In genomic region chr1:229076217-229076616, GRCh38 we compare ENCODE assay signal across 27 cellular contexts.
"Had no signal": no experiment of that assay in that cellular context is flagged by ENCODE, and none has a peak within 500 bp of the region (broad histone marks: within the 10 kb centered on the region; RNA-seq: fewer than 3 reads in every experiment).

No MANE protein-coding gene starts in this region.

- H3K4me3 Mint-ChIP-seq: activated B cell treated with CpG ODN at 0.5 μM for 24 hours; activated CD4-positive, alpha-beta memory T cell treated with anti-CD3 and anti-CD28 coated beads, Interleukin-2, amount 10 ng/mL, durations not matched to agents 7 days and 5 days; activated naive CD4-positive, alpha-beta T cell treated with anti-CD3 and anti-CD28 coated beads, Interleukin-2, amount 10 ng/mL, durations not matched to agents 7 days and 5 days; activated naive CD8-positive, alpha-beta T cell treated with anti-CD3 and anti-CD28 coated beads, Interleukin-2, amount 10 ng/mL, durations not matched to agents 7 days and 5 days; activated T-cell treated with anti-CD3 and anti-CD28 coated beads, Interleukin-2, amount 50 U/mL, for 72 hours; effector memory CD8-positive, alpha-beta T cell; T-helper 17 cell; T-helper 2 cell treated with Interferon-gamma antibody and Interleukin-4, amounts not matched to agents 5 μg/mL and 100 μg/mL, for 36 hours had no signal

- H3K27ac Mint-ChIP-seq: activated B cell treated with CpG ODN at 0.5 μM for 24 hours; activated CD4-positive, alpha-beta memory T cell treated with anti-CD3 and anti-CD28 coated beads, Interleukin-2, amount 10 ng/mL, durations not matched to agents 7 days and 5 days; activated naive CD4-positive, alpha-beta T cell treated with anti-CD3 and anti-CD28 coated beads, Interleukin-2, amount 10 ng/mL, durations not matched to agents 7 days and 5 days; activated naive CD4-positive, alpha-beta T cell treated with anti-CD3 and anti-CD28 coated beads, Interleukin-2, amount 50 U/mL, for 72 hours; activated naive CD8-positive, alpha-beta T cell treated with anti-CD3 and anti-CD28 coated beads, Interleukin-2, amount 10 ng/mL, durations not matched to agents 7 days and 5 days; activated T-cell treated with anti-CD3 and anti-CD28 coated beads, Interleukin-2, amount 50 U/mL, for 72 hours; effector memory CD8-positive, alpha-beta T cell; T-helper 17 cell; T-helper 2 cell treated with Interferon-gamma antibody and Interleukin-4, amounts not matched to agents 5 μg/mL and 100 μg/mL, for 36 hours had no signal

- H3K27me3 ChIP-seq: esophagus muscularis mucosa had no signal

- DNase-seq: activated B cell treated with CpG ODN at 0.5 μM for 24 hours; activated CD4-positive, alpha-beta memory T cell treated with anti-CD3 and anti-CD28 coated beads, Interleukin-2, amount 10 ng/mL, durations not matched to agents 7 days and 5 days; activated CD4-positive, alpha-beta T cell treated with anti-CD3 and anti-CD28 coated beads for 48 hours; activated CD4-positive, alpha-beta T cell treated with anti-CD3 and anti-CD28 coated beads, Interleukin-2, amount 50 U/mL, for 4 hours; activated gamma-delta T cell; activated naive CD4-positive, alpha-beta T cell; activated naive CD4-positive, alpha-beta T cell treated with anti-CD3 and anti-CD28 coated beads, Interleukin-2, amount 10 ng/mL, durations not matched to agents 7 days and 5 days; activated naive CD8-positive, alpha-beta T cell treated with anti-CD3 and anti-CD28 coated beads, Interleukin-2, amount 10 ng/mL, durations not matched to agents 7 days and 5 days; activated T-cell treated with anti-CD3 and anti-CD28 coated beads, Interleukin-2, amount 50 U/mL, for 1 hour; activated T-cell treated with anti-CD3 and anti-CD28 coated beads, Interleukin-2, amount 50 U/mL, for 72 hours; amniotic stem cell; anterior cingulate cortex; caudate nucleus; cortex of kidney; dermis blood vessel endothelial cell; effector CD4-positive, alpha-beta T cell; effector memory CD8-positive, alpha-beta T cell; erythroblast; foreskin fibroblast; T-helper 1 cell; T-helper 17 cell; T1000; WERI-Rb-1 had no signal

- H3K9me3 Mint-ChIP-seq: activated B cell treated with CpG ODN at 0.5 μM for 24 hours; activated CD4-positive, alpha-beta memory T cell treated with anti-CD3 and anti-CD28 coated beads, Interleukin-2, amount 10 ng/mL, durations not matched to agents 7 days and 5 days; activated naive CD4-positive, alpha-beta T cell treated with anti-CD3 and anti-CD28 coated beads, Interleukin-2, amount 10 ng/mL, durations not matched to agents 7 days and 5 days; effector memory CD8-positive, alpha-beta T cell; T-helper 2 cell treated with Interferon-gamma antibody and Interleukin-4, amounts not matched to agents 5 μg/mL and 100 μg/mL, for 36 hours had no signal

- H3K36me3 ChIP-seq: esophagus muscularis mucosa, WERI-Rb-1 had no signal

- H3K4me3 ChIP-seq: esophagus muscularis mucosa had no signal

- H3K27ac ChIP-seq: esophagus muscularis mucosa, WERI-Rb-1 had no signal

- H3K27me3 Mint-ChIP-seq: activated B cell treated with CpG ODN at 0.5 μM for 24 hours; activated CD4-positive, alpha-beta memory T cell treated with anti-CD3 and anti-CD28 coated beads, Interleukin-2, amount 10 ng/mL, durations not matched to agents 7 days and 5 days; effector memory CD8-positive, alpha-beta T cell; T-helper 17 cell had no signal

- H3K4me1 Mint-ChIP-seq: activated B cell treated with CpG ODN at 0.5 μM for 24 hours; activated naive CD8-positive, alpha-beta T cell treated with anti-CD3 and anti-CD28 coated beads, Interleukin-2, amount 10 ng/mL, durations not matched to agents 7 days and 5 days had no signal

- H3K36me3 Mint-ChIP-seq: activated naive CD4-positive, alpha-beta T cell treated with anti-CD3 and anti-CD28 coated beads, Interleukin-2, amount 10 ng/mL, durations not matched to agents 7 days and 5 days; activated naive CD8-positive, alpha-beta T cell treated with anti-CD3 and anti-CD28 coated beads, Interleukin-2, amount 10 ng/mL, durations not matched to agents 7 days and 5 days had no signal

- ATAC-seq: activated CD4-positive, CD25-positive, alpha-beta regulatory T cell treated with anti-CD3 and anti-CD28 coated beads, Interleukin-2, amount 50 U/mL, for 24 hours; activated naive CD4-positive, alpha-beta T cell treated with anti-CD3 and anti-CD28 coated beads, Interleukin-2, amount 50 U/mL, for 72 hours; activated T-cell treated with anti-CD3 and anti-CD28 coated beads, Interleukin-2, amount 50 U/mL, for 72 hours; effector memory CD8-positive, alpha-beta T cell; T-helper 17 cell had no signal
